ENCODE assay signal across 8 cellular contexts in genomic region chr2:102618452-102619413, GRCh38. TPM values are rescaled to one million over a fixed set of nuclear protein-coding genes. Genes with fewer than 3 reads are reported as not detected.
DNase-seq lines count a peak whose midpoint lies in the region; ATAC-seq, FAIRE-seq and TF ChIP-seq lines count a peak whose summit lies in the region.

No MANE protein-coding gene starts in this region.

- H3K4me3 ChIP-seq in endodermal cell (ENCODE audit: low read length) = peak overlapping the region; percentile 80
- no peak overlapping the region for H3K4me3 ChIP-seq in naive thymus-derived CD4-positive, alpha-beta T cell (ENCODE audit: low read length)
- H3K4me3 ChIP-seq in upper lobe of left lung = peak overlapping the region; percentile 40 to 60 (median 54)

- CTCF ChIA-PET in naive thymus-derived CD4-positive, alpha-beta T cell (lab: Charles Lee) = no interaction called here

- intact Hi-C loops in naive thymus-derived CD4-positive, alpha-beta T cell (cut with micrococcal nuclease) = loop anchor here in 1 of 2 donors (5.0 kb wide), 1 partner anchor 96 kb away; no protein-coding TSS in a partner anchor

- TF ChIP-seq CTCF in GM10266 (IDR thresholded peaks at IDR 0.05; ENCODE audit: control insufficient read depth, insufficient read depth, low read depth, missing control alignments) (no peak), endodermal cell (conservative IDR thresholded peaks at IDR 0.05) (no peak), upper lobe of left lung (IDR thresholded peaks at IDR 0.05) (no peak)

- POLR2A ChIA-PET in naive thymus-derived CD4-positive, alpha-beta T cell (lab: Charles Lee) = no interaction called here

- 3 to 6% methylated on average over 20 to 59 of the region's 59 CpGs for WGBS in endodermal cell (ENCODE audit: insufficient coverage in 1 of 2, insufficient read length in 1 of 2), 2 experiments
- 3 to 8% methylated on average over 18 to 49 of the region's 59 CpGs for WGBS in upper lobe of left lung, 2 donors

- no peak for ATAC-seq in naive thymus-derived CD4-positive, alpha-beta T cell
- ATAC-seq in upper lobe of left lung (ENCODE audit: low FRiP score in 2 of 2) (peak; percentile 29 to 67), HG03097 (IDR thresholded peaks at IDR 0.05; ENCODE audit: low FRiP score, unreplicated experiment) (no peak), HG02678 (IDR thresholded peaks at IDR 0.05; ENCODE audit: unreplicated experiment) (no peak)

- no peak for TF ChIP-seq EP300 in upper lobe of left lung (IDR thresholded peaks at IDR 0.05)

- peaks cover 5% of the 10 kb centered on the region for H3K4me1 Mint-ChIP-seq in endodermal cell
- H3K4me1 Mint-ChIP-seq in naive thymus-derived CD4-positive, alpha-beta T cell = peaks cover 5 to 17% (median 13%) of the 10 kb centered on the region in 7 donors

- DNase-seq in GM10266 (ENCODE audit: extremely low spot score) = peak; percentile 50
- peak; percentile 46 for DNase-seq in SW480 (ENCODE audit: low spot score)
- peak; percentile 78 for DNase-seq in endodermal cell
- DNase-seq in naive thymus-derived CD4-positive, alpha-beta T cell = peak in 1 of 9 donors; percentile 44
- DNase-seq in upper lobe of left lung = peak in 1 of 2 donors; percentile 41
- DNase-seq in GM19239 (ENCODE audit: insufficient read length, low spot score) = no peak

- peaks cover 77% of the 10 kb centered on the region for H3K27me3 Mint-ChIP-seq in endodermal cell (ENCODE audit: insufficient read depth)
- peaks cover 49 to 79% (median 76%) of the 10 kb centered on the region in 5 donors for H3K27me3 Mint-ChIP-seq in naive thymus-derived CD4-positive, alpha-beta T cell

- peak overlapping the region; percentile 46 for H3K4me3 Mint-ChIP-seq in endodermal cell
- peak overlapping the region; percentile 5 to 88 (median 76) for H3K4me3 Mint-ChIP-seq in naive thymus-derived CD4-positive, alpha-beta T cell

- H3K9me3 Mint-ChIP-seq in endodermal cell = peaks cover 3% of the 10 kb centered on the region
- H3K9me3 Mint-ChIP-seq in naive thymus-derived CD4-positive, alpha-beta T cell = no peaks in the 10 kb centered on the region

- H3K27ac ChIP-seq in endodermal cell (ENCODE audit: low read depth, low read length) = no peak overlapping the region
- H3K27ac ChIP-seq in naive thymus-derived CD4-positive, alpha-beta T cell (ENCODE audit: low read depth, low read length) = no peak overlapping the region
- H3K27ac ChIP-seq in upper lobe of left lung = no peak overlapping the region

- TF ChIP-seq POLR2A in upper lobe of left lung (IDR thresholded peaks at IDR 0.05) = no peak

- H3K27ac Mint-ChIP-seq in endodermal cell = no peak overlapping the region
- no peak overlapping the region for H3K27ac Mint-ChIP-seq in naive thymus-derived CD4-positive, alpha-beta T cell

- H3K27me3 ChIP-seq in endodermal cell (ENCODE audit: control insufficient read depth, insufficient read depth, low read length, poor library complexity, severe bottlenecking) (peaks cover 95% of the 10 kb centered on the region), upper lobe of left lung (peaks cover 0 to 27% (median 8%) of the 10 kb centered on the region in 4 donors)
- peaks cover 0 to 5% of the 10 kb centered on the region in 2 donors for H3K27me3 ChIP-seq in naive thymus-derived CD4-positive, alpha-beta T cell (ENCODE audit: control insufficient read depth in 2 of 2, insufficient read depth in 2 of 2, low read length in 2 of 2)

- no peaks in the 10 kb centered on the region for H3K36me3 ChIP-seq in endodermal cell (ENCODE audit: control insufficient read depth, insufficient read depth, low read length)
- H3K36me3 ChIP-seq in naive thymus-derived CD4-positive, alpha-beta T cell (ENCODE audit: control insufficient read depth in 2 of 3, insufficient read depth in 3 of 3, low read length in 3 of 3) = no peaks in the 10 kb centered on the region
- H3K36me3 ChIP-seq in upper lobe of left lung = no peaks in the 10 kb centered on the region

- peak overlapping the region; percentile 25 for H3K9ac ChIP-seq in endodermal cell (ENCODE audit: extremely low read depth, low read length, poor library complexity, severe bottlenecking)

- H3K9me3 ChIP-seq in endodermal cell (ENCODE audit: control insufficient read depth, low read length) = no peaks in the 10 kb centered on the region
- no peaks in the 10 kb centered on the region for H3K9me3 ChIP-seq in naive thymus-derived CD4-positive, alpha-beta T cell (ENCODE audit: control insufficient read depth in 2 of 3, low read length in 3 of 3)
- H3K9me3 ChIP-seq in upper lobe of left lung = no peaks in the 10 kb centered on the region

- FAIRE-seq in GM19239 (lab: Jason Lieb, UNC) = no peak

- H3K36me3 Mint-ChIP-seq in endodermal cell (ENCODE audit: low read depth) = no peaks in the 10 kb centered on the region
- no peaks in the 10 kb centered on the region for H3K36me3 Mint-ChIP-seq in naive thymus-derived CD4-positive, alpha-beta T cell

- H3K4me1 ChIP-seq in endodermal cell (ENCODE audit: control insufficient read depth, insufficient read depth, low read length) (no peaks in the 10 kb centered on the region), upper lobe of left lung (peaks cover 16 to 22% (median 18%) of the 10 kb centered on the region in 4 donors)
- no peaks in the 10 kb centered on the region for H3K4me1 ChIP-seq in naive thymus-derived CD4-positive, alpha-beta T cell (ENCODE audit: control insufficient read depth in 2 of 2, insufficient read depth in 2 of 2, low read length in 2 of 2)

RNA-seq across cellular contexts. Expression of gene SLC9A2, which starts 0.6 kb away (rescaled TPM):
- not detected for total RNA-seq in endodermal cell
- not detected for polyA plus RNA-seq in endodermal cell (2013, experiment 1 of 2)
- polyA plus RNA-seq in endodermal cell (2013, experiment 2 of 2) = not detected
- not detected for total RNA-seq in naive thymus-derived CD4-positive, alpha-beta T cell
- under 1 TPM in 1 of 2 donors, not detected in 1; 0.07 TPM for polyA plus RNA-seq in naive thymus-derived CD4-positive, alpha-beta T cell
- total RNA-seq in upper lobe of left lung = 1 to 10 TPM in 1 of 6 donors, under 1 TPM in 3, not detected in 2; 0.30 to 1.1 (median 0.38) TPM

Comparison
In these comparisons a context has a peak if more than half of its experiments do, and no peak if none do; other contexts are left out.
1. ATAC-seq: peak in upper lobe of left lung (2 of 2); none in naive thymus-derived CD4-positive, alpha-beta T cell (single experiment), HG03097 (single experiment) and HG02678 (single experiment).